In the genomic region with DNA sequence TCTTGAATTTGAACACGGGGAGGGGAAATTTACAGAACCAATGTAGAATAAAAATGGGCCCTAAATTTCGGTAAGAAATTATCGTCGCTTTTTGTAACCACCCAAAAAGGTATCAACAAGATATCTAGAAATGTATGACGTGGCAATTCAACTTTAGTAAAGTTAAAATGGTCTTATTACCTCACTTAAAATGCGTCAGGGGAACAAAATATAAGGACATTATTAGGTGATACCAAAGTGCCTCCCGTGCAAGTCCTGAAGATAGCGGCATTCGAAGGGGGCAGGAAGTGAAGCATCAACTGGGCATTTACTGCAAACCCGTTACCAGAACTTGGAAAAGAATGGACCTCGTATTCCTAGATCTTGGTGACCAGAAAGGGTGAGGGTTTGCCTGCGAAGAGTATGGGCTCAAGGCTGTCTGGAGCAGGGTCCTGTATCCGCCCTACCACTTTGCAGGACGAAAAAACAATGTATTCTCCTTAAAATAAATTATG, we compare ENCODE assay signal across 8 cellular contexts. TPM values are rescaled to one million over a fixed set of nuclear protein-coding genes. Genes with fewer than 3 reads are reported as not detected.
A peak's percentile ranks its signal among the peaks of the same experiment; 100 is the strongest.
DNase-seq lines count a peak whose midpoint lies in the region; ATAC-seq, FAIRE-seq and TF ChIP-seq lines count a peak whose summit lies in the region.

No MANE protein-coding gene starts in this region.

- ATAC-seq in psoas muscle (no peak), GM18868 (IDR thresholded peaks at IDR 0.05; ENCODE audit: unreplicated experiment) (no peak), left colon (no peak)

- no peak for DNase-seq in GM18507 (ENCODE audit: extremely low spot score, insufficient read length, low read depth)
- DNase-seq in RPMI8226: peak; percentile 9
- no peak for DNase-seq in esophagus squamous epithelium (lab: John Stamatoyannopoulos, UW)
- DNase-seq in psoas muscle: no peak
- no peak for DNase-seq in NCI-H2107 (lab: John Stamatoyannopoulos, UW)
- no peak for DNase-seq in left colon
- no peak for DNase-seq in GDM1 (lab: John Stamatoyannopoulos, UW)

- H3K4me3 ChIP-seq in esophagus squamous epithelium (peak overlapping the region; percentile 60 to 79 (median 74)), psoas muscle (peak overlapping the region; percentile 81)

- H3K27me3 ChIP-seq in esophagus squamous epithelium: peaks cover 0 to 3% (median 0%) of the 10 kb centered on the region in 4 donors
- H3K27me3 ChIP-seq in psoas muscle (ENCODE audit: insufficient read depth in 3 of 3, low read length in 2 of 3): peaks cover 0 to 20% (median 0%) of the 10 kb centered on the region in 3 donors

- H3K27ac ChIP-seq in esophagus squamous epithelium: peak overlapping the region; percentile 71 to 95 (median 90)
- peak overlapping the region; percentile 92 for H3K27ac ChIP-seq in psoas muscle

- H3K9me3 ChIP-seq in esophagus squamous epithelium (no peaks in the 10 kb centered on the region), psoas muscle (no peaks in the 10 kb centered on the region)

- intact Hi-C loops in esophagus squamous epithelium (cut with DNase I) (no loop called here), psoas muscle (cut with DNase I) (loop anchor here (2.0 to 10.0 kb wide), 3 partner anchors 63 to 861 kb away; partner anchors contain the start of genes CTPS2 (in 1 of the 2), SYAP1 (in 1 of the 2) and ZRSR2 (in 1 of the 2)), left colon (cut with DNase I, micrococcal nuclease) (no loop called here)

- no peaks in the 10 kb centered on the region for H3K36me3 ChIP-seq in esophagus squamous epithelium
- H3K36me3 ChIP-seq in psoas muscle (ENCODE audit: insufficient read depth in 1 of 2, low read depth in 1 of 2): no peaks in the 10 kb centered on the region

- WGBS in esophagus squamous epithelium, 2 donors: 20 to 27% methylated on average over 13 to 14 of the region's 14 CpGs
- 9 to 13% (median 12%) methylated on average over 14 of the region's 14 CpGs for WGBS in psoas muscle, 3 donors

- no peak for TF ChIP-seq POLR2A in esophagus squamous epithelium (IDR thresholded peaks at IDR 0.05)

- H3K4me1 ChIP-seq in esophagus squamous epithelium: peaks cover 3 to 17% (median 5%) of the 10 kb centered on the region in 3 donors
- peaks cover 15% of the 10 kb centered on the region for H3K4me1 ChIP-seq in psoas muscle

- TF ChIP-seq CTCF in esophagus squamous epithelium (IDR thresholded peaks at IDR 0.05) (no peak), psoas muscle (IDR thresholded peaks at IDR 0.05) (no peak)

- FAIRE-seq in GM18507 (lab: Jason Lieb, UNC): peak; percentile 38

RNA-seq across cellular contexts. Expression of gene AP1S2, which starts 1.0 kb away (rescaled TPM):
- total RNA-seq in esophagus squamous epithelium (10 to 100 TPM in 3 of 4 donors, 1 to 10 TPM in 1; 6.0 to 28.5 (median 17.6) TPM), psoas muscle (100 to 1,000 TPM in 2 of 4 donors, 10 to 100 TPM in 2; 80.4 to 162 (median 120) TPM), left colon (10 to 100 TPM in 1 of 2 donors, 1 to 10 TPM in 1; 9.2 to 23.7 TPM)
- polyA plus RNA-seq in psoas muscle: 100 to 1,000 TPM in 2 of 3 donors, 10 to 100 TPM in 1; 80.0 to 133 (median 116) TPM

Comparison
In these comparisons a context has a peak if more than half of its experiments do, and no peak if none do; other contexts are left out.
1. intact Hi-C loops: an anchor here in psoas muscle (2.0 to 10.0 kb wide); none called in esophagus squamous epithelium and left colon.